ENCODE assay signal across 11 cellular contexts in the genomic region with DNA sequence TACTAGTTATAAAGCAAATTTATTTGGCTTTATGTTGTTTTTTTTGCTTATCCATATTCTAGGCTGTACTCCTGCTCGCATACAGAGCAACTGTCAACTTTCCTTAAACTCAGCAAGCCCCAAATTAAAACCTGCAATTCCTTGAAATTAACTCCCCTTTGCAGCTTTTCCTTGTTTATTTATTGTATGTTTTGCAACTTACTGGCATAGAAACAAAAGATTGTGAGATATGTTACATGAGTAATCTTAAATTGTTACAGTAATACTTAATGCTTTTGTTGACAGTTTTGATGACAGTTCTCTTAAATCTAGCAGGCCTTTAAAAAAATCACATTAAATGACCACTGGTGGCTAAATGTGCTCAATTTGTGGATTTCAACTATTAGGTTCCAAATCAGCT. TPM values are rescaled to one million over a fixed set of nuclear protein-coding genes. Genes with fewer than 3 reads are reported as not detected.
DNase-seq lines count a peak whose midpoint lies in the region; ATAC-seq and TF ChIP-seq lines count a peak whose summit lies in the region.
"Had no signal": no experiment of that assay in that cellular context is flagged by ENCODE, and none has a peak within 500 bp of the region (broad histone marks: within the 10 kb centered on the region; RNA-seq: fewer than 3 reads in every experiment).

No MANE protein-coding gene starts in this region.

- no peaks in the 10 kb centered on the region for H3K27me3 Mint-ChIP-seq in activated CD4-positive, alpha-beta T cell treated with anti-CD3 and anti-CD28 coated beads, Interleukin-2, amount 10 ng/mL, durations not matched to agents 7 days and 5 days
- no peaks in the 10 kb centered on the region for H3K27me3 Mint-ChIP-seq in activated CD4-positive, alpha-beta memory T cell treated with anti-CD3 and anti-CD28 coated beads, Interleukin-2, amount 10 ng/mL, durations not matched to agents 7 days and 5 days

- H3K27ac Mint-ChIP-seq in activated CD4-positive, alpha-beta T cell treated with anti-CD3 and anti-CD28 coated beads, Interleukin-2, amount 10 ng/mL, durations not matched to agents 7 days and 5 days: no peak overlapping the region
- H3K27ac Mint-ChIP-seq in activated CD4-positive, alpha-beta memory T cell treated with anti-CD3 and anti-CD28 coated beads, Interleukin-2, amount 10 ng/mL, durations not matched to agents 7 days and 5 days: no peak overlapping the region

- no peaks in the 10 kb centered on the region for H3K9me3 ChIP-seq in smooth muscle cell (replicated peaks; ENCODE audit: low read depth)
- H3K9me3 ChIP-seq: body of pancreas had no signal

- CTCF ChIA-PET in activated CD4-positive, alpha-beta T cell treated with anti-CD3 and anti-CD28 coated beads, Interleukin-2, amount 10 ng/mL, durations not matched to agents 7 days and 5 days (lab: Charles Lee): no interaction called here
- CTCF ChIA-PET in activated CD4-positive, alpha-beta memory T cell treated with anti-CD3 and anti-CD28 coated beads, Interleukin-2, amount 10 ng/mL, durations not matched to agents 7 days and 5 days (lab: Charles Lee): interaction anchor here (1.1 kb wide), 1 partner anchor 61 kb away, joined by 3 read pairs; no protein-coding TSS in a partner anchor

- H3K4me1 Mint-ChIP-seq in activated CD4-positive, alpha-beta T cell treated with anti-CD3 and anti-CD28 coated beads, Interleukin-2, amount 10 ng/mL, durations not matched to agents 7 days and 5 days: peaks cover 37% of the 10 kb centered on the region
- H3K4me1 Mint-ChIP-seq in activated CD4-positive, alpha-beta memory T cell treated with anti-CD3 and anti-CD28 coated beads, Interleukin-2, amount 10 ng/mL, durations not matched to agents 7 days and 5 days: peaks cover 43% of the 10 kb centered on the region

- no peak overlapping the region for H3K9ac ChIP-seq in smooth muscle cell (ENCODE audit: low read depth)

- H2AFZ ChIP-seq in smooth muscle cell (ENCODE audit: low read depth): no peak overlapping the region

- no peaks in the 10 kb centered on the region for H3F3A ChIP-seq in smooth muscle cell (ENCODE audit: low read depth)

- no peaks in the 10 kb centered on the region for H3K9me3 Mint-ChIP-seq in activated CD4-positive, alpha-beta T cell treated with anti-CD3 and anti-CD28 coated beads, Interleukin-2, amount 10 ng/mL, durations not matched to agents 7 days and 5 days
- H3K9me3 Mint-ChIP-seq in activated CD4-positive, alpha-beta memory T cell treated with anti-CD3 and anti-CD28 coated beads, Interleukin-2, amount 10 ng/mL, durations not matched to agents 7 days and 5 days: no peaks in the 10 kb centered on the region

- ATAC-seq in GM19397 (IDR thresholded peaks at IDR 0.05; ENCODE audit: unreplicated experiment): no peak
- ATAC-seq in HG02610 (IDR thresholded peaks at IDR 0.05; ENCODE audit: unreplicated experiment): no peak
- ATAC-seq: body of pancreas had no signal

- peaks cover 13% of the 10 kb centered on the region for H3K36me3 ChIP-seq in smooth muscle cell (ENCODE audit: low read depth)

- H3K27ac ChIP-seq in smooth muscle cell (ENCODE audit: low read depth): peak overlapping the region; percentile 40
- H3K27ac ChIP-seq: body of pancreas had no signal

- peak overlapping the region; percentile 93 for H3K4me3 Mint-ChIP-seq in activated CD4-positive, alpha-beta T cell treated with anti-CD3 and anti-CD28 coated beads, Interleukin-2, amount 10 ng/mL, durations not matched to agents 7 days and 5 days
- H3K4me3 Mint-ChIP-seq in activated CD4-positive, alpha-beta memory T cell treated with anti-CD3 and anti-CD28 coated beads, Interleukin-2, amount 10 ng/mL, durations not matched to agents 7 days and 5 days: peak overlapping the region; percentile 46

- H3K4me1 ChIP-seq in smooth muscle cell (ENCODE audit: low read depth): peaks cover 26% of the 10 kb centered on the region

- WGBS in smooth muscle cell (ENCODE audit: low lambda C conversion rate): 68% methylated on average over 1 of the region's 1 CpG

- peak overlapping the region; percentile 82 for H3K4me3 ChIP-seq in smooth muscle cell
- H3K4me3 ChIP-seq: body of pancreas had no signal

- peak overlapping the region; percentile 91 for H3K4me2 ChIP-seq in smooth muscle cell

- POLR2A ChIA-PET in activated CD4-positive, alpha-beta T cell treated with anti-CD3 and anti-CD28 coated beads, Interleukin-2, amount 10 ng/mL, durations not matched to agents 7 days and 5 days (lab: Charles Lee): no interaction called here
- POLR2A ChIA-PET in activated CD4-positive, alpha-beta memory T cell treated with anti-CD3 and anti-CD28 coated beads, Interleukin-2, amount 10 ng/mL, durations not matched to agents 7 days and 5 days (lab: Charles Lee): interaction anchor here (0.7 to 3.4 kb wide), 8 partner anchors 7 to 254 kb away, joined by 3 to 21 read pairs (median 4); no protein-coding TSS in a partner anchor

- TF ChIP-seq CTCF in smooth muscle cell (IDR thresholded peaks at IDR 0.05; ENCODE audit: borderline replicate concordance, insufficient read depth, poor library complexity, severe bottlenecking): no peak

- no peak for DNase-seq in activated CD4-positive, alpha-beta T cell treated with anti-CD3 and anti-CD28 coated beads, Interleukin-2, amount 10 ng/mL, durations not matched to agents 7 days and 5 days
- no peak for DNase-seq in activated CD4-positive, alpha-beta T cell treated with anti-CD3 and anti-CD28 coated beads, Interleukin-2, amount 50 U/mL, for 4 hours
- DNase-seq in activated CD4-positive, alpha-beta memory T cell treated with anti-CD3 and anti-CD28 coated beads, Interleukin-2, amount 10 ng/mL, durations not matched to agents 7 days and 5 days: no peak
- DNase-seq in fibroblast of peridontal ligament (ENCODE audit: extremely low read depth) (peak; percentile 30), smooth muscle cell (lab: John Stamatoyannopoulos, UW; ENCODE audit: unreplicated experiment) (no peak), COLO668 (lab: John Stamatoyannopoulos, UW; ENCODE audit: unreplicated experiment) (no peak)
- DNase-seq: body of pancreas, midbrain, NCI-H1417 had no signal

- H3K36me3 Mint-ChIP-seq in activated CD4-positive, alpha-beta T cell treated with anti-CD3 and anti-CD28 coated beads, Interleukin-2, amount 10 ng/mL, durations not matched to agents 7 days and 5 days (ENCODE audit: low read depth): peaks cover 58% of the 10 kb centered on the region
- H3K36me3 Mint-ChIP-seq in activated CD4-positive, alpha-beta memory T cell treated with anti-CD3 and anti-CD28 coated beads, Interleukin-2, amount 10 ng/mL, durations not matched to agents 7 days and 5 days (ENCODE audit: low read depth): peaks cover 77% of the 10 kb centered on the region

- peaks cover 90% of the 10 kb centered on the region for H4K20me1 ChIP-seq in smooth muscle cell (ENCODE audit: low read depth)

- H3K79me2 ChIP-seq in smooth muscle cell (ENCODE audit: low read depth): peaks cover 81% of the 10 kb centered on the region

- H3K27me3 ChIP-seq in smooth muscle cell (ENCODE audit: low read depth): no peaks in the 10 kb centered on the region
- H3K27me3 ChIP-seq: body of pancreas had no signal

RNA-seq across cellular contexts. Expression of gene DDX3X, which starts 4.5 kb away (rescaled TPM):
- 100 to 1,000 TPM; 181 to 227 TPM for total RNA-seq in activated CD4-positive, alpha-beta T cell treated with anti-CD3 and anti-CD28 coated beads, Interleukin-2, amount 10 ng/mL, durations not matched to agents 7 days and 5 days
- 100 to 1,000 TPM; 224 to 225 TPM for total RNA-seq in activated CD4-positive, alpha-beta memory T cell treated with anti-CD3 and anti-CD28 coated beads, Interleukin-2, amount 10 ng/mL, durations not matched to agents 7 days and 5 days
- total RNA-seq in smooth muscle cell: 241 and 245 TPM in 2 replicates
- 104 and 124 TPM in 2 replicates for polyA plus RNA-seq in smooth muscle cell
